In the genomic region with DNA sequence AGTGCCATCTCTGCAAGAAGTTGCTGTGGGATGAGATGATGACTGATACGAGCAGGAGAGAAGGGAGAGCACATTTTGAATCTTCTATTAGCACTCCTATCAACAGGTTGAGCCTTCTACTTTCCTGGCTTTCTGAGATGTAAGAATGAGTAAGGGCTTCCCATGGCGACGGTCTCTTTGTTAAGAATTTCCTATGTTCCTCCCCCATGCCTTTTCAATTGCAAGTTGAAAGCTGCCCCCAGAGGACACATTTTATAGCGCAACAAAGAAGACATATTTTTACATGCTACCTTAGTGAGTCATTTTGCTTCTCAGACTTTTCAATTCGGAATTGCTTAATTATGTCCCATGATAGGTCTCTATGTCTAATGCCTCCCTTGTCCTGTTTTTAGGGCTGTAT, we compare ENCODE assay signal across 9 cellular contexts.
DNase-seq lines count a peak whose midpoint lies in the region; ATAC-seq and TF ChIP-seq lines count a peak whose summit lies in the region.
"Had no signal": no experiment of that assay in that cellular context is flagged by ENCODE, and none has a peak within 500 bp of the region (broad histone marks: within the 10 kb centered on the region; RNA-seq: fewer than 3 reads in every experiment).

No MANE protein-coding gene starts in this region.

- no peaks in the 10 kb centered on the region for H4K20me1 ChIP-seq in hepatocyte (ENCODE audit: insufficient read depth, poor library complexity, severe bottlenecking)

- H3K27ac ChIP-seq in HL-60 (replicated peaks) (no peak overlapping the region), hepatocyte (peak overlapping the region; percentile 78), psoas muscle (no peak overlapping the region)

- H3K27me3 ChIP-seq in HL-60 (ENCODE audit: insufficient read depth, poor library complexity, severe bottlenecking) (no peaks in the 10 kb centered on the region), hepatocyte (no peaks in the 10 kb centered on the region), psoas muscle (ENCODE audit: insufficient read depth in 3 of 3, low read length in 2 of 3) (no peaks in the 10 kb centered on the region)

- 32% methylated on average over 5 of the region's 5 CpGs for WGBS in hepatocyte (ENCODE audit: low lambda C conversion rate, missing lambda C conversion rate)
- WGBS in psoas muscle, 3 donors = 63 to 77% (median 76%) methylated on average over 5 of the region's 5 CpGs

- no peaks in the 10 kb centered on the region for H3K79me2 ChIP-seq in hepatocyte

- DNase-seq in ACHN (peak; percentile 72), HL-60 (ENCODE audit: low read depth in 1 of 2, low spot score in 1 of 2) (peak; percentile 13 to 45), hepatocyte (ENCODE audit: low spot score) (peak; percentile 64), Ammon's horn (ENCODE audit: low spot score) (no peak), NCI-H82 treated with DMSO at 0.1 percent for 48 hours (lab: John Stamatoyannopoulos, UW; ENCODE audit: unreplicated experiment) (no peak), psoas muscle (no peak)
- DNase-seq: activated CD4-positive, alpha-beta T cell treated with anti-CD3 and anti-CD28 coated beads for 4 hours had no signal

- no peak overlapping the region for H2AFZ ChIP-seq in hepatocyte

- H3K36me3 ChIP-seq in hepatocyte (replicated peaks; ENCODE audit: insufficient read depth, low read depth) = no peaks in the 10 kb centered on the region
- H3K36me3 ChIP-seq in psoas muscle (ENCODE audit: insufficient read depth in 1 of 2, low read depth in 1 of 2) = no peaks in the 10 kb centered on the region

- H3K4me1 ChIP-seq in hepatocyte (ENCODE audit: insufficient read depth) = peaks cover 20% of the 10 kb centered on the region
- no peaks in the 10 kb centered on the region for H3K4me1 ChIP-seq in psoas muscle

- in situ Hi-C loops in ACHN (cut with HindIII; ENCODE audit: low pct_ligation_motif_present, low pct_unique_long_range_greater_than_20kb, low sequenced_read_pairs) = no loop called here

- H3K4me3 ChIP-seq in HL-60 (replicated peaks; ENCODE audit: insufficient read depth, low read length) = no peak overlapping the region
- no peak overlapping the region for H3K4me3 ChIP-seq in hepatocyte
- H3K4me3 ChIP-seq in psoas muscle = no peak overlapping the region

- H3K9me2 ChIP-seq in hepatocyte (replicated peaks; ENCODE audit: insufficient read depth) = no peaks in the 10 kb centered on the region

- intact Hi-C loops in psoas muscle (cut with DNase I) = no loop called here

- H3K9me3 ChIP-seq in hepatocyte (ENCODE audit: low read depth) = no peaks in the 10 kb centered on the region
- no peaks in the 10 kb centered on the region for H3K9me3 ChIP-seq in psoas muscle

- H3K4me2 ChIP-seq in hepatocyte = no peak overlapping the region

- no peak for TF ChIP-seq CTCF in HL-60 (IDR thresholded peaks at IDR 0.05; ENCODE audit: insufficient read depth, low read length)
- TF ChIP-seq CTCF in hepatocyte (IDR thresholded peaks at IDR 0.05; ENCODE audit: poor library complexity) = peak; percentile 44
- no peak for TF ChIP-seq CTCF in psoas muscle (IDR thresholded peaks at IDR 0.05)

- ATAC-seq in SK-N-SH treated with all-trans-retinoic acid at 6 μM for 48 hours (peak; percentile 85), GM18502 (IDR thresholded peaks at IDR 0.05; ENCODE audit: poor library complexity, unreplicated experiment) (no peak), psoas muscle (no peak)

TF ChIP-seq in SK-N-SH treated with all-trans-retinoic acid at 6 μM for 48 hours, 23 proteins besides CTCF, POLR2A, EP300 and RAD21:
- TF ChIP-seq ARNTL (CRISPR knock-in tag; IDR thresholded peaks at IDR 0.05; ENCODE audit: borderline replicate concordance, low read depth) (no peak), ZNF8 (CRISPR knock-in tag; IDR thresholded peaks at IDR 0.05) (no peak), ZC3H10 (CRISPR knock-in tag; IDR thresholded peaks at IDR 0.05) (no peak), BACH2 (CRISPR knock-in tag; IDR thresholded peaks at IDR 0.05; ENCODE audit: borderline replicate concordance) (no peak), SNAI2 (CRISPR knock-in tag; IDR thresholded peaks at IDR 0.05) (no peak), ZFP30 (CRISPR knock-in tag; IDR thresholded peaks at IDR 0.05) (no peak), RARB (CRISPR knock-in tag; IDR thresholded peaks at IDR 0.05) (no peak), PPARA (CRISPR knock-in tag; IDR thresholded peaks at IDR 0.05; ENCODE audit: borderline replicate concordance) (no peak), ESRRG (CRISPR knock-in tag; IDR thresholded peaks at IDR 0.05) (no peak), OSR1 (CRISPR knock-in tag; IDR thresholded peaks at IDR 0.05) (no peak), ZNF70 (CRISPR knock-in tag; IDR thresholded peaks at IDR 0.05) (no peak), PATZ1 (CRISPR knock-in tag; IDR thresholded peaks at IDR 0.05; ENCODE audit: borderline replicate concordance) (no peak), TCF4 (CRISPR knock-in tag; IDR thresholded peaks at IDR 0.05; ENCODE audit: borderline replicate concordance) (no peak), ISL1 (CRISPR knock-in tag; IDR thresholded peaks at IDR 0.05) (no peak), GLIS3 (CRISPR knock-in tag; IDR thresholded peaks at IDR 0.05) (no peak)
- TF ChIP-seq, protein P1, sequence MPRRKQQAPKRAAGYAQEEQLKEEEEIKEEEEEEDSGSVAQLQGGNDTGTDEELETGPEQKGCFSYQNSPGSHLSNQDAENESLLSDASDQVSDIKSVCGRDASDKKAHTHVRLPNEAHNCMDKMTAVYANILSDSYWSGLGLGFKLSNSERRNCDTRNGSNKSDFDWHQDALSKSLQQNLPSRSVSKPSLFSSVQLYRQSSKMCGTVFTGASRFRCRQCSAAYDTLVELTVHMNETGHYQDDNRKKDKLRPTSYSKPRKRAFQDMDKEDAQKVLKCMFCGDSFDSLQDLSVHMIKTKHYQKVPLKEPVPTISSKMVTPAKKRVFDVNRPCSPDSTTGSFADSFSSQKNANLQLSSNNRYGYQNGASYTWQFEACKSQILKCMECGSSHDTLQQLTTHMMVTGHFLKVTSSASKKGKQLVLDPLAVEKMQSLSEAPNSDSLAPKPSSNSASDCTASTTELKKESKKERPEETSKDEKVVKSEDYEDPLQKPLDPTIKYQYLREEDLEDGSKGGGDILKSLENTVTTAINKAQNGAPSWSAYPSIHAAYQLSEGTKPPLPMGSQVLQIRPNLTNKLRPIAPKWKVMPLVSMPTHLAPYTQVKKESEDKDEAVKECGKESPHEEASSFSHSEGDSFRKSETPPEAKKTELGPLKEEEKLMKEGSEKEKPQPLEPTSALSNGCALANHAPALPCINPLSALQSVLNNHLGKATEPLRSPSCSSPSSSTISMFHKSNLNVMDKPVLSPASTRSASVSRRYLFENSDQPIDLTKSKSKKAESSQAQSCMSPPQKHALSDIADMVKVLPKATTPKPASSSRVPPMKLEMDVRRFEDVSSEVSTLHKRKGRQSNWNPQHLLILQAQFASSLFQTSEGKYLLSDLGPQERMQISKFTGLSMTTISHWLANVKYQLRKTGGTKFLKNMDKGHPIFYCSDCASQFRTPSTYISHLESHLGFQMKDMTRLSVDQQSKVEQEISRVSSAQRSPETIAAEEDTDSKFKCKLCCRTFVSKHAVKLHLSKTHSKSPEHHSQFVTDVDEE (CRISPR knock-in tag; IDR thresholded peaks at IDR 0.05) = no peak
- TF ChIP-seq, protein P2, sequence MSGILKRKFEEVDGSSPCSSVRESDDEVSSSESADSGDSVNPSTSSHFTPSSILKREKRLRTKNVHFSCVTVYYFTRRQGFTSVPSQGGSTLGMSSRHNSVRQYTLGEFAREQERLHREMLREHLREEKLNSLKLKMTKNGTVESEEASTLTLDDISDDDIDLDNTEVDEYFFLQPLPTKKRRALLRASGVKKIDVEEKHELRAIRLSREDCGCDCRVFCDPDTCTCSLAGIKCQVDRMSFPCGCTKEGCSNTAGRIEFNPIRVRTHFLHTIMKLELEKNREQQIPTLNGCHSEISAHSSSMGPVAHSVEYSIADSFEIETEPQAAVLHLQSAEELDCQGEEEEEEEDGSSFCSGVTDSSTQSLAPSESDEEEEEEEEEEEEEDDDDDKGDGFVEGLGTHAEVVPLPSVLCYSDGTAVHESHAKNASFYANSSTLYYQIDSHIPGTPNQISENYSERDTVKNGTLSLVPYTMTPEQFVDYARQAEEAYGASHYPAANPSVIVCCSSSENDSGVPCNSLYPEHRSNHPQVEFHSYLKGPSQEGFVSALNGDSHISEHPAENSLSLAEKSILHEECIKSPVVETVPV (CRISPR knock-in tag; IDR thresholded peaks at IDR 0.05) = no peak
TF ChIP-seq in SK-N-SH treated with all-trans-retinoic acid at 6 μM for 48 hours: peak in this region for 0.

Comparison
In these comparisons a context has a peak if more than half of its experiments do, and no peak if none do; other contexts are left out.
1. DNase-seq: peak in ACHN (single experiment), HL-60 (2 of 2) and hepatocyte (single experiment); none in Ammon's horn (single experiment), NCI-H82 treated with DMSO at 0.1 percent for 48 hours (single experiment) and psoas muscle (0 of 2).